ENCODE assay signal across 11 cellular contexts in genomic region chr3:43024183-43024865, GRCh38. TPM values are rescaled to one million over a fixed set of nuclear protein-coding genes. Genes with fewer than 3 reads are reported as not detected.
DNase-seq lines count a peak whose midpoint lies in the region; ATAC-seq and TF ChIP-seq lines count a peak whose summit lies in the region.
"Had no signal": no experiment of that assay in that cellular context is flagged by ENCODE, and none has a peak within 500 bp of the region (broad histone marks: within the 10 kb centered on the region; RNA-seq: fewer than 3 reads in every experiment).

No MANE protein-coding gene starts in this region.

- no peak for TF ChIP-seq CTCF in dorsolateral prefrontal cortex (IDR thresholded peaks at IDR 0.05 in 54 of 56, conservative IDR thresholded peaks at IDR 0.05 in 2 of 56; ENCODE audit: low read depth in 1 of 56, partially characterized antibody in 56 of 56)

- no peak overlapping the region for H3K27ac ChIP-seq in dorsolateral prefrontal cortex
- H3K27ac ChIP-seq: 22Rv1 had no signal

- peak overlapping the region; percentile 84 for H3K4me3 Mint-ChIP-seq in T-helper 17 cell
- peak overlapping the region; percentile 68 for H3K4me3 Mint-ChIP-seq in activated naive CD8-positive, alpha-beta T cell treated with anti-CD3 and anti-CD28 coated beads, Interleukin-2, amount 10 ng/mL, durations not matched to agents 7 days and 5 days
- no peak overlapping the region for H3K4me3 Mint-ChIP-seq in stimulated activated naive B cell treated with anti-CD40 and anti-IgM and Interleukin-4, amounts not matched to agents 10 μg/mL and 1 μg/mL and 100 μg/mL, for 72 hours

- H3K9me3 Mint-ChIP-seq in activated naive CD8-positive, alpha-beta T cell treated with anti-CD3 and anti-CD28 coated beads, Interleukin-2, amount 10 ng/mL, durations not matched to agents 7 days and 5 days = peaks cover 16% of the 10 kb centered on the region
- H3K9me3 Mint-ChIP-seq in stimulated activated naive B cell treated with anti-CD40 and anti-IgM and Interleukin-4, amounts not matched to agents 10 μg/mL and 1 μg/mL and 100 μg/mL, for 72 hours = no peaks in the 10 kb centered on the region

- peaks cover 33% of the 10 kb centered on the region for H3K4me1 Mint-ChIP-seq in T-helper 17 cell
- peaks cover 36% of the 10 kb centered on the region for H3K4me1 Mint-ChIP-seq in activated naive CD8-positive, alpha-beta T cell treated with anti-CD3 and anti-CD28 coated beads, Interleukin-2, amount 10 ng/mL, durations not matched to agents 7 days and 5 days
- H3K4me1 Mint-ChIP-seq in stimulated activated naive B cell treated with anti-CD40 and anti-IgM and Interleukin-4, amounts not matched to agents 10 μg/mL and 1 μg/mL and 100 μg/mL, for 72 hours = peaks cover 5 to 8% of the 10 kb centered on the region in 2 donors

- DNase-seq in NK-92 treated with Interleukin-12 subunit alpha and Interleukin-12 subunit beta, amount 100 ng/mL, for 24 hours (lab: John Stamatoyannopoulos, UW) = peak; percentile 29
- DNase-seq in NK-92 (lab: John Stamatoyannopoulos, UW; ENCODE audit: unreplicated experiment) (no peak), T-helper 17 cell (no peak), COLO668 (lab: John Stamatoyannopoulos, UW; ENCODE audit: unreplicated experiment) (no peak), dorsolateral prefrontal cortex (no peak)
- no peak for DNase-seq in activated naive CD8-positive, alpha-beta T cell treated with anti-CD3 and anti-CD28 coated beads, Interleukin-2, amount 10 ng/mL, durations not matched to agents 7 days and 5 days
- no peak for DNase-seq in stimulated activated naive B cell treated with anti-CD40 and anti-IgM and Interleukin-4, amounts not matched to agents 10 μg/mL and 1 μg/mL and 100 μg/mL, for 72 hours
- DNase-seq: SHP77 treated with DMSO at 0.1 percent for 48 hours had no signal

- intact Hi-C loops in dorsolateral prefrontal cortex (cut with DNase I) = no loop called here

- POLR2A ChIA-PET in activated naive CD8-positive, alpha-beta T cell treated with anti-CD3 and anti-CD28 coated beads, Interleukin-2, amount 10 ng/mL, durations not matched to agents 7 days and 5 days (lab: Charles Lee) = interaction anchor here (1.1 to 1.5 kb wide), 2 partner anchors 10 kb away, joined by 3 to 4 read pairs; no protein-coding TSS in a partner anchor

- H3K36me3 Mint-ChIP-seq in T-helper 17 cell (ENCODE audit: low read depth) = no peaks in the 10 kb centered on the region
- H3K36me3 Mint-ChIP-seq in activated naive CD8-positive, alpha-beta T cell treated with anti-CD3 and anti-CD28 coated beads, Interleukin-2, amount 10 ng/mL, durations not matched to agents 7 days and 5 days = peaks cover 10% of the 10 kb centered on the region
- H3K36me3 Mint-ChIP-seq in stimulated activated naive B cell treated with anti-CD40 and anti-IgM and Interleukin-4, amounts not matched to agents 10 μg/mL and 1 μg/mL and 100 μg/mL, for 72 hours = no peaks in the 10 kb centered on the region

- H3K9me3 ChIP-seq in T-helper 17 cell (ENCODE audit: control insufficient read depth, low read length, poor library complexity, severe bottlenecking) = no peaks in the 10 kb centered on the region

- ATAC-seq in T-helper 17 cell (peak; percentile 94), GM18502 (IDR thresholded peaks at IDR 0.05; ENCODE audit: poor library complexity, unreplicated experiment) (no peak)
- peak; percentile 91 for ATAC-seq in activated naive CD8-positive, alpha-beta T cell treated with anti-CD3 and anti-CD28 coated beads, Interleukin-2, amount 10 ng/mL, durations not matched to agents 7 days and 5 days (ENCODE audit: low read depth)
- peak; percentile 81 to 83 for ATAC-seq in stimulated activated naive B cell treated with anti-CD40 and anti-IgM and Interleukin-4, amounts not matched to agents 10 μg/mL and 1 μg/mL and 100 μg/mL, for 72 hours (replicated peaks)

- H3K27me3 Mint-ChIP-seq in T-helper 17 cell = no peaks in the 10 kb centered on the region
- H3K27me3 Mint-ChIP-seq in activated naive CD8-positive, alpha-beta T cell treated with anti-CD3 and anti-CD28 coated beads, Interleukin-2, amount 10 ng/mL, durations not matched to agents 7 days and 5 days = no peaks in the 10 kb centered on the region
- H3K27me3 Mint-ChIP-seq in stimulated activated naive B cell treated with anti-CD40 and anti-IgM and Interleukin-4, amounts not matched to agents 10 μg/mL and 1 μg/mL and 100 μg/mL, for 72 hours = peaks cover 0 to 15% of the 10 kb centered on the region in 2 donors

- H3K27ac Mint-ChIP-seq in T-helper 17 cell = peak overlapping the region; percentile 88
- H3K27ac Mint-ChIP-seq in activated naive CD8-positive, alpha-beta T cell treated with anti-CD3 and anti-CD28 coated beads, Interleukin-2, amount 10 ng/mL, durations not matched to agents 7 days and 5 days = peak overlapping the region; percentile 91
- H3K27ac Mint-ChIP-seq in stimulated activated naive B cell treated with anti-CD40 and anti-IgM and Interleukin-4, amounts not matched to agents 10 μg/mL and 1 μg/mL and 100 μg/mL, for 72 hours = no peak overlapping the region

- no peak overlapping the region for H3K4me3 ChIP-seq in dorsolateral prefrontal cortex

- H3K27me3 ChIP-seq in dorsolateral prefrontal cortex = no peaks in the 10 kb centered on the region

RNA-seq across cellular contexts. Expression of gene GASK1A, which starts 45.2 kb away (rescaled TPM):
- total RNA-seq in T-helper 17 cell (not detected), dorsolateral prefrontal cortex (10 to 100 TPM in 113 of 120 experiments, 1 to 10 TPM in 7; 8.4 to 31.4 (median 14.8) TPM)
- not detected for total RNA-seq in activated naive CD8-positive, alpha-beta T cell treated with anti-CD3 and anti-CD28 coated beads, Interleukin-2, amount 10 ng/mL, durations not matched to agents 7 days and 5 days
- total RNA-seq: HT1080 had no signal

Comparison
In these comparisons a context has a peak if more than half of its experiments do, and no peak if none do; other contexts are left out.
1. H3K4me3 Mint-ChIP-seq: peak in T-helper 17 cell (single experiment) and activated naive CD8-positive, alpha-beta T cell treated with anti-CD3 and anti-CD28 coated beads, Interleukin-2, amount 10 ng/mL, durations not matched to agents 7 days and 5 days (single experiment); none in stimulated activated naive B cell treated with anti-CD40 and anti-IgM and Interleukin-4, amounts not matched to agents 10 μg/mL and 1 μg/mL and 100 μg/mL, for 72 hours (0 of 2).
2. RNA of gene GASK1A, which starts 45.2 kb away (total RNA-seq): 8.4 to 31.4 TPM in dorsolateral prefrontal cortex; not detected in activated naive CD8-positive, alpha-beta T cell treated with anti-CD3 and anti-CD28 coated beads, Interleukin-2, amount 10 ng/mL, durations not matched to agents 7 days and 5 days and not detected in T-helper 17 cell; every median in the first group is over 4 times any median in the second.